29 cellular contexts compared by ENCODE assay signal in the genomic region with DNA sequence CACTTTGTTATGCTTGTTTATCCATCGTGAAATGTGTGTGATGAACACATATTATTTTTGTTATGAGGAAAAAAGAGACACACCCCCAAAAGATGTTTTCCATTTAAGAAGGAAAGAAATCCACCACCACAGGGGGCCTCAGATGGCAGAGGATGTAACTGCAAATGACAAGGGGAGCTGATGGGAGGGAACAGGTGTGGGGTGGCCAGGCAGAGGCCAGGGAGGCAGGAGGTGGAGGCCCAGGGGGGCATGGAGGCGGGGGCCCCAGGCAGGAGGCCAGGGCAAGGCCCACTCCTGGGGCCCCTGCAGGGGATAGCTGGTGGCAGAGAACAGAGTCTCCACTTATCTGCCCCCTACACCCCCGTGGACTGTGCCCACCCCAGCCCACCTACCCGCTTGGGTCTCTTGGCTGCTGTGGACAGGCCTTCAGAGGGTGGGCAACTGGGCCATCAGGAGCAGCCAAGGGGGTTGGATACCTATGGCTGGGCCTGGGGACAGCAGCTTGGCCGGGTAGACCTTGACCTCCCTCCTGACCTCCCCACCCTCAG. TPM values are rescaled to one million over a fixed set of nuclear protein-coding genes. Genes with fewer than 3 reads are reported as not detected.
"Had no signal": no experiment of that assay in that cellular context is flagged by ENCODE, and none has a peak within 500 bp of the region (broad histone marks: within the 10 kb centered on the region; RNA-seq: fewer than 3 reads in every experiment).

No MANE protein-coding gene starts in this region.

- H3K9me3 ChIP-seq: esophagus squamous epithelium, heart right ventricle, left lung, ovary, psoas muscle, sigmoid colon, testis, tibial nerve, upper lobe of left lung had no signal

- H3K4me3 Mint-ChIP-seq: naive thymus-derived CD8-positive, alpha-beta T cell; nephron progenitor cell had no signal

- H3K9me3 Mint-ChIP-seq: naive thymus-derived CD8-positive, alpha-beta T cell; nephron progenitor cell had no signal

- ATAC-seq: left cardiac atrium; left lung; naive thymus-derived CD8-positive, alpha-beta T cell; psoas muscle had no signal

- H3K27ac ChIP-seq: coronary artery, esophagus squamous epithelium, heart right ventricle, left lung, ovary, psoas muscle, sigmoid colon, testis, tibial nerve, upper lobe of left lung had no signal

- H3K4me3 ChIP-seq: coronary artery, esophagus squamous epithelium, heart right ventricle, left lung, ovary, psoas muscle, sigmoid colon, testis, tibial nerve, upper lobe of left lung had no signal

- H3K4me1 ChIP-seq: left lung, psoas muscle, sigmoid colon, testis had no signal

- H3K36me3 ChIP-seq: heart right ventricle, left lung, ovary, sigmoid colon had no signal

- H3K27ac Mint-ChIP-seq: naive thymus-derived CD8-positive, alpha-beta T cell; nephron progenitor cell had no signal

- H3K36me3 Mint-ChIP-seq: naive thymus-derived CD8-positive, alpha-beta T cell had no signal

- DNase-seq: dermis blood vessel endothelial cell; effector memory CD4-positive, alpha-beta T cell; esophagus squamous epithelium; foreskin melanocyte; glutamatergic neuron; heart right ventricle; hippocampal formation; left cardiac atrium; mesendoderm; midbrain; naive thymus-derived CD8-positive, alpha-beta T cell; nephron progenitor cell; nucleus accumbens; ovary; posterior cingulate gyrus; psoas muscle; right cardiac atrium; sigmoid colon; stimulated activated CD4-positive, alpha-beta T cell treated with anti-CD3 and anti-CD28 coated beads, Interleukin-2, amount 100 ng/mL, for 24 hours; stimulated activated CD4-positive, alpha-beta T cell treated with anti-CD3 and anti-CD28 coated beads, Interleukin-4, amount 100 ng/mL, for 24 hours; stimulated activated naive CD4-positive, alpha-beta T cell; substantia nigra; testis; upper lobe of left lung had no signal

- H3K4me1 Mint-ChIP-seq: nephron progenitor cell had no signal

- H3K27me3 ChIP-seq: esophagus squamous epithelium, heart right ventricle, left lung, ovary, sigmoid colon, testis, upper lobe of left lung had no signal

RNA-seq across cellular contexts. Expression of a gene that starts 28.0 kb away (rescaled TPM):
- total RNA-seq: naive thymus-derived CD8-positive, alpha-beta T cell had no signal

RNA-seq across cellular contexts. Expression of a gene that starts 49.2 kb away (rescaled TPM):
- total RNA-seq: dermis blood vessel endothelial cell; endothelial cell of umbilical vein; kidney epithelial cell; naive thymus-derived CD8-positive, alpha-beta T cell had no signal
- polyA plus RNA-seq: endothelial cell of umbilical vein; naive thymus-derived CD8-positive, alpha-beta T cell had no signal
